Comparison of ENCODE assay signal across 7 cellular contexts in the genomic region with DNA sequence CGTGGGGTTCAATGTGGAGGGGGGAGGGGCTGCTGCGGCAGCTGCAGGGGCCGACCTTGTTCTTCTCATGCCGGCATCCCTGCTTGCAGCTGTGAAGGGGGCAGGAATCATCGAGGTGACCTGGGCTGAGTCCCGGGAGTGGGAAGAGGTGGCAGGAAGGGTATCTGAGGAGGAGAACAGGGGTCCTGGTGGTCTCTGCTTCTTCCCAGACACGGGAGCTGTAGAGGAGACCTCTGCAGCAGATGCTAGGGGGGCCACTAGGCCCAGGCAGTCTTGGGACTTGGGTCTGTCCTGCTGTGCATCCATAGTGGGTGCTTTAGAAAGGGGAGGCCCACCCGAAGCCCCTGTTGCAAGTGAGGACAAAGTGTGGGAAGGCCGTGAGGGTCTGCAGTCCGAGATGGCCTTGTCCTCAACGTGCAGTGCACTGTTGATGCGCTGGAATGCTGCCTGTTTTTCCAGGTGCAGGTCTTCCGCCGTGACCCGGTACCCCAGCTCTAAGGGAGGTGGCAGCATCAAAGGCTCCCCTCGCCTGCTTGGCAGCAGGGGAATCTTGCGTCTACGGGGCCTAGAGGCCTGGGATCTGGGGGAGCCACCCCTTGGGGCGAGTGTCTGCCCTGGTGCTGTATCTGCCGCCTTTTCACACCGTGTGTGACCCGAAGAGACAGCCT.
A peak's percentile ranks its signal among the peaks of the same experiment; 100 is the strongest.
DNase-seq lines count a peak whose midpoint lies in the region; ATAC-seq, FAIRE-seq and TF ChIP-seq lines count a peak whose summit lies in the region.
"Not testable (repeated sequence)": the region's sequence is repeated elsewhere in the genome, so short reads cannot be mapped to it uniquely, and the experiment has no call there.

No MANE protein-coding gene starts in this region.

- not testable (repeated sequence) for H2BK15ac ChIP-seq in neuronal stem cell (ENCODE audit: low read length)

- H3K4me1 ChIP-seq in RWPE2 (ENCODE audit: insufficient read depth, poor library complexity, severe bottlenecking); kidney (ENCODE audit: control insufficient read depth in 1 of 2, insufficient read depth in 1 of 2, low read depth in 1 of 2, low read length in 2 of 2); neuronal stem cell (ENCODE audit: control insufficient read depth in 2 of 2, insufficient read depth in 1 of 2, low read depth in 1 of 2, low read length in 2 of 2); sigmoid colon; aorta (ENCODE audit: control insufficient read depth in 1 of 2, insufficient read depth in 2 of 2, low read length in 2 of 2): not testable (repeated sequence)

- TF ChIP-seq POLR2A in sigmoid colon (IDR thresholded peaks at IDR 0.05) = not testable (repeated sequence)

- H3K9me3 ChIP-seq in RWPE2 (ENCODE audit: severe bottlenecking); kidney (ENCODE audit: control insufficient read depth in 1 of 2, low read length in 2 of 2); neuronal stem cell (replicated peaks in 1 of 2; ENCODE audit: control insufficient read depth in 2 of 2, insufficient read depth in 1 of 2, low read depth in 1 of 2, low read length in 2 of 2); sigmoid colon; aorta (ENCODE audit: control insufficient read depth, low read length): not testable (repeated sequence)

- H3K4me1 Mint-ChIP-seq in chondrocyte (ENCODE audit: low read depth) = not testable (repeated sequence)

- not testable (repeated sequence) for H3K4me3 ChIP-seq in RWPE2 (ENCODE audit: severe bottlenecking); kidney (ENCODE audit: low read length in 2 of 2); neuronal stem cell (ENCODE audit: low read length in 2 of 2); sigmoid colon; aorta (ENCODE audit: low read length in 2 of 2)

- H3K23ac ChIP-seq in neuronal stem cell (ENCODE audit: low read depth, low read length, poor library complexity) = not testable (repeated sequence)

- not testable (repeated sequence) for H3K4me2 ChIP-seq in neuronal stem cell (ENCODE audit: insufficient read depth, low read length, poor library complexity, severe bottlenecking)

- not testable (repeated sequence) for H3K18ac ChIP-seq in neuronal stem cell (ENCODE audit: low read length)

- H3K79me1 ChIP-seq in neuronal stem cell (ENCODE audit: low read depth, low read length) = not testable (repeated sequence)

- peak overlapping the region; percentile 17 for H3K14ac ChIP-seq in neuronal stem cell (ENCODE audit: low read length)

- H3K27me3 Mint-ChIP-seq in chondrocyte (ENCODE audit: low read depth) = not testable (repeated sequence)

- not testable (repeated sequence) for H2AFZ ChIP-seq in neuronal stem cell (ENCODE audit: low read length)

- H2AK5ac ChIP-seq in neuronal stem cell (ENCODE audit: low read depth, low read length) = not testable (repeated sequence)

- not testable (repeated sequence) for H3K9ac ChIP-seq in kidney (ENCODE audit: low read length in 2 of 2); neuronal stem cell (ENCODE audit: low read depth, low read length, poor library complexity)

- not testable (repeated sequence) for H2BK12ac ChIP-seq in neuronal stem cell (ENCODE audit: low read length)

- not testable (repeated sequence) for H3K4ac ChIP-seq in neuronal stem cell (ENCODE audit: low read length)

- not testable (repeated sequence) for H3K9me3 Mint-ChIP-seq in chondrocyte (ENCODE audit: low read depth)

- intact Hi-C loops in left cardiac atrium (cut with DNase I); kidney (cut with DNase I); sigmoid colon (cut with DNase I); aorta (cut with DNase I): not testable (repeated sequence)

- TF ChIP-seq CTCF in RWPE2 (IDR thresholded peaks at IDR 0.05; ENCODE audit: poor library complexity, severe bottlenecking); chondrocyte (IDR thresholded peaks at IDR 0.05); kidney (IDR thresholded peaks at IDR 0.05; ENCODE audit: borderline replicate concordance, extremely low read depth, insufficient read depth); sigmoid colon (IDR thresholded peaks at IDR 0.05): not testable (repeated sequence)

- H4K91ac ChIP-seq in neuronal stem cell (ENCODE audit: low read depth, low read length, poor library complexity) = not testable (repeated sequence)

- not testable (repeated sequence) for H2BK5ac ChIP-seq in neuronal stem cell (ENCODE audit: low read length)

- H2BK120ac ChIP-seq in neuronal stem cell (ENCODE audit: low read depth, low read length) = not testable (repeated sequence)

- not testable (repeated sequence) for H3K27ac Mint-ChIP-seq in chondrocyte (ENCODE audit: unreplicated experiment)

- not testable (repeated sequence) for H3K4me3 Mint-ChIP-seq in chondrocyte (ENCODE audit: unreplicated experiment)

- DNase-seq in RWPE2 (ENCODE audit: low spot score) (peak; percentile 79), chondrocyte (ENCODE audit: low spot score) (peak; percentile 96), left cardiac atrium (peak; percentile 43), kidney (peak; percentile 75), sigmoid colon (peak; percentile 68), aorta (peak; percentile 48 to 88)
- not testable (repeated sequence) for DNase-seq in neuronal stem cell (ENCODE audit: low spot score)

- not testable (repeated sequence) for H3K36me3 Mint-ChIP-seq in chondrocyte (ENCODE audit: low read depth)

- peaks cover 15% of the 10 kb centered on the region for H3K36me3 ChIP-seq in RWPE2 (ENCODE audit: low read depth)
- H3K36me3 ChIP-seq in kidney (ENCODE audit: control insufficient read depth in 1 of 2, insufficient read depth in 2 of 2, low read length in 2 of 2); neuronal stem cell (replicated peaks in 1 of 2; ENCODE audit: control insufficient read depth in 2 of 2, insufficient read depth in 2 of 2, low read length in 2 of 2); aorta (ENCODE audit: control insufficient read depth in 1 of 2, insufficient read depth in 2 of 2, low read length in 1 of 2): not testable (repeated sequence)
- H3K36me3 ChIP-seq in sigmoid colon = peaks cover 0 to 13% (median 7%) of the 10 kb centered on the region in 4 donors

- WGBS in neuronal stem cell (ENCODE audit: extremely low coverage in 2 of 2, insufficient read length in 2 of 2, insufficient replicate concordance in 1 of 2), 2 donors = no CpG with 5 or more reads among the region's 22 CpGs
- WGBS in sigmoid colon, 2 donors = 95 to 97% methylated on average over 19 of the region's 22 CpGs
- 93 to 94% methylated on average over 18 to 19 of the region's 22 CpGs for WGBS in aorta, 2 donors

- H4K8ac ChIP-seq in neuronal stem cell (ENCODE audit: low read depth, low read length) = not testable (repeated sequence)

- H3K27ac ChIP-seq in RWPE2 (ENCODE audit: poor library complexity, severe bottlenecking); kidney (ENCODE audit: low read depth in 2 of 2, low read length in 2 of 2); neuronal stem cell (replicated peaks; ENCODE audit: low read length); sigmoid colon; aorta (ENCODE audit: low read depth in 1 of 2, low read length in 2 of 2): not testable (repeated sequence)

- not testable (repeated sequence) for ATAC-seq in RWPE2 (ENCODE audit: low read depth); left cardiac atrium; aorta (ENCODE audit: low FRiP score)

- not testable (repeated sequence) for TF ChIP-seq EP300 in sigmoid colon (IDR thresholded peaks at IDR 0.05)

- not testable (repeated sequence) for H3K27me3 ChIP-seq in RWPE2 (ENCODE audit: insufficient read depth, poor library complexity, severe bottlenecking); neuronal stem cell (ENCODE audit: control insufficient read depth in 3 of 3, insufficient read depth in 3 of 3, low read depth in 1 of 3, low read length in 3 of 3); sigmoid colon; aorta (ENCODE audit: control insufficient read depth in 1 of 2, insufficient read depth in 2 of 2, low read length in 1 of 2)

- not testable (repeated sequence) for FAIRE-seq in kidney (lab: Jason Lieb, UNC)
